In the genomic region with DNA sequence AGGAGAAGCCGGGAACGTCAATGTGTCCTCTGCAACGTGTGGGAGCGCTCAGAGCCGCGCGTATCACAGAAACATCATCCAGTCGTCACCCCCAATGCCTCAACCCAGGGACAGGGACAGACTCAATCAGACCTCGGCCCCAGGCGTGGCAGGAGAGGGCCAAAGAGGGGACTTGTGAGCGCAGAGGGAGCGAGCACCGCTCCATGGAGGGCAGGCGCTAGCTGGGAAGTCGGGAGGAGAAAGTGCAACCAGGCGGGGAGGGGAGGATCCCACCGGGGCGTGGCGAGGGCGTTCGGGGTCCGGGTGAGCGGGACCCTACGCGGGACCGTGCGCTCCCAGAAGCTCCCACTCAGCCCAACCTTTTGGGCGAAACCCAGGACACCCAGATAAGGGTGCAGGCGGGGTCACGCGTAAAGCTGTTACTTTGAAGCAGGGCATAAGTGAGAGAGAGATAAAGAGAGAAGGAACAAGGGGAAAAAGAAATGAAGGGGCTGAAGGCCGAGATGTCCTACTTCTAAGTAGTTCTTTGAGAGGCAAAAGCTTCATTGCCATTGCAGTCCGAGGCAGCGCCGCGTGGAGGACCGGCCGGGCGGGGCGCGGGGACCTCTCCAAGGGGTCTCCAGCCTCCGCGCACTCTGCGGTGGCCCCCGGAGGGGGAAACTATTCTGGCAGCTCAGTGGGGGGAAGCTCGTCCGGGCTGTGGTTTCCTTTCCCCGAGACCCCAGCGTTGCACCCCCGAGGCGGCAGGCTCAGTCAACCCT, we compare ENCODE assay signal across 8 cellular contexts. TPM values are rescaled to one million over a fixed set of nuclear protein-coding genes. Genes with fewer than 3 reads are reported as not detected.
DNase-seq lines count a peak whose midpoint lies in the region; ATAC-seq and TF ChIP-seq lines count a peak whose summit lies in the region.

No MANE protein-coding gene starts in this region.

- H3K4me1 Mint-ChIP-seq in endodermal cell: peaks cover 12% of the 10 kb centered on the region

- DNase-seq in EL (peak; percentile 36), HuH-7.5 (ENCODE audit: low spot score) (peak; percentile 85), endodermal cell (peak; percentile 88)
- no peak for DNase-seq in activated CD4-positive, CD25-positive, alpha-beta regulatory T cell (lab: John Stamatoyannopoulos, UW)

- no peaks in the 10 kb centered on the region for H3K36me3 Mint-ChIP-seq in endodermal cell (ENCODE audit: low read depth)

- H3K9me3 ChIP-seq in endodermal cell (ENCODE audit: control insufficient read depth, low read length) (no peaks in the 10 kb centered on the region), mesodermal cell (ENCODE audit: control insufficient read depth, low read length) (no peaks in the 10 kb centered on the region), subcutaneous abdominal adipose tissue (ENCODE audit: control insufficient read depth in 5 of 5, low read length in 5 of 5) (no peaks in the 10 kb centered on the region)

- peaks cover 63% of the 10 kb centered on the region for H3K27me3 ChIP-seq in endodermal cell (ENCODE audit: control insufficient read depth, insufficient read depth, low read length, poor library complexity, severe bottlenecking)
- H3K27me3 ChIP-seq in subcutaneous abdominal adipose tissue (ENCODE audit: control insufficient read depth in 5 of 5, insufficient read depth in 4 of 5, low read length in 5 of 5): peaks cover 0 to 36% (median 13%) of the 10 kb centered on the region in 5 donors

- 0 to 1% methylated on average over 22 to 51 of the region's 51 CpGs for WGBS in endodermal cell (ENCODE audit: insufficient coverage in 1 of 2, insufficient read length in 1 of 2), 2 experiments
- 0 to 1% methylated on average over 36 of the region's 51 CpGs for WGBS in mesodermal cell (ENCODE audit: insufficient coverage in 2 of 2), 2 experiments

- H3K9ac ChIP-seq in endodermal cell (ENCODE audit: extremely low read depth, low read length, poor library complexity, severe bottlenecking) (peak overlapping the region; percentile 4), subcutaneous abdominal adipose tissue (ENCODE audit: low read length in 5 of 5) (peak overlapping the region in 3 of 5 donors; percentile 20 to 53 (median 45))

- H3K27ac ChIP-seq in VCaP (peak overlapping the region; percentile 73), endodermal cell (ENCODE audit: low read depth, low read length) (peak overlapping the region; percentile 2), mesodermal cell (ENCODE audit: low read depth, low read length, severe bottlenecking) (no peak overlapping the region), subcutaneous abdominal adipose tissue (ENCODE audit: low read depth, low read length) (peak overlapping the region; percentile 46)

- no peaks in the 10 kb centered on the region for H3K36me3 ChIP-seq in endodermal cell (ENCODE audit: control insufficient read depth, insufficient read depth, low read length)
- no peaks in the 10 kb centered on the region for H3K36me3 ChIP-seq in mesodermal cell (ENCODE audit: control insufficient read depth, insufficient read depth, low read length)
- H3K36me3 ChIP-seq in subcutaneous abdominal adipose tissue (ENCODE audit: control insufficient read depth in 5 of 5, insufficient read depth in 5 of 5, low read length in 5 of 5): no peaks in the 10 kb centered on the region

- H3K4me3 Mint-ChIP-seq in endodermal cell: peak overlapping the region; percentile 68

- ATAC-seq in HG03378 (IDR thresholded peaks at IDR 0.05; ENCODE audit: unreplicated experiment): no peak

- H3K4me1 ChIP-seq in endodermal cell (ENCODE audit: control insufficient read depth, insufficient read depth, low read length) (peaks cover 7% of the 10 kb centered on the region), mesodermal cell (ENCODE audit: control insufficient read depth, insufficient read depth, low read length, poor library complexity, severe bottlenecking) (peaks cover 17% of the 10 kb centered on the region), subcutaneous abdominal adipose tissue (ENCODE audit: control insufficient read depth in 5 of 5, insufficient read depth in 5 of 5, low read length in 5 of 5) (peaks cover 3 to 54% (median 40%) of the 10 kb centered on the region in 5 donors)

- H3K4me3 ChIP-seq in endodermal cell (ENCODE audit: low read length): peak overlapping the region; percentile 80
- peak overlapping the region; percentile 61 for H3K4me3 ChIP-seq in mesodermal cell (ENCODE audit: extremely low read depth, insufficient read depth, low read length, poor library complexity, severe bottlenecking)
- H3K4me3 ChIP-seq in subcutaneous abdominal adipose tissue (ENCODE audit: low read depth in 1 of 5, low read length in 5 of 5): peak overlapping the region; percentile 65 to 74 (median 71)

- no peaks in the 10 kb centered on the region for H3K9me3 Mint-ChIP-seq in endodermal cell

- no peak overlapping the region for H3K27ac Mint-ChIP-seq in endodermal cell

- no peak for TF ChIP-seq CTCF in VCaP (conservative IDR thresholded peaks at IDR 0.05)
- no peak for TF ChIP-seq CTCF in endodermal cell (conservative IDR thresholded peaks at IDR 0.05)

- H3K27me3 Mint-ChIP-seq in endodermal cell (ENCODE audit: insufficient read depth): peaks cover 43% of the 10 kb centered on the region

RNA-seq across cellular contexts. Expression of gene SOBP, which starts 0.9 kb away (rescaled TPM):
- total RNA-seq in endodermal cell: 1 to 10 TPM; 1.5 to 1.9 TPM
- 11.8 TPM for polyA plus RNA-seq in endodermal cell (2013, experiment 1 of 2)
- 14.2 TPM for polyA plus RNA-seq in endodermal cell (2013, experiment 2 of 2)
- 3.1 TPM for polyA plus RNA-seq in mesodermal cell (2013, experiment 1 of 2)
- polyA plus RNA-seq in mesodermal cell (2013, experiment 2 of 2): 4.0 TPM

RNA-seq across cellular contexts. Expression of gene PDSS2, which starts 29.7 kb away (rescaled TPM):
- total RNA-seq in endodermal cell: 10 to 100 TPM in 1 of 2 donors, 1 to 10 TPM in 1; 8.2 to 13.7 TPM
- polyA plus RNA-seq in endodermal cell (2013, experiment 1 of 2): 11.3 TPM
- 10.0 TPM for polyA plus RNA-seq in endodermal cell (2013, experiment 2 of 2)
- 7.9 TPM for polyA plus RNA-seq in mesodermal cell (2013, experiment 1 of 2)
- polyA plus RNA-seq in mesodermal cell (2013, experiment 2 of 2): 10.0 TPM

Comparison
In these comparisons a context has a peak if more than half of its experiments do, and no peak if none do; other contexts are left out.
1. DNase-seq: peak in EL (single experiment), HuH-7.5 (single experiment) and endodermal cell (single experiment); none in activated CD4-positive, CD25-positive, alpha-beta regulatory T cell (0 of 4).
2. Peak in every context shown above with its lines, with median percentiles within 50 percentile points of each other: H3K4me3 ChIP-seq.